In genomic region chr5:168965638-168966037, GRCh38 we compare ENCODE assay signal across 4 cellular contexts.
"Had no signal": no experiment of that assay in that cellular context is flagged by ENCODE, and none has a peak within 500 bp of the region (broad histone marks: within the 10 kb centered on the region; RNA-seq: fewer than 3 reads in every experiment).

No MANE protein-coding gene starts in this region.

- ATAC-seq: GM23338 had no signal

- H3K4me3 ChIP-seq: GM23338 had no signal

- DNase-seq: H9, HCEC 1CT, IMR-90 had no signal
